In the genomic region with DNA sequence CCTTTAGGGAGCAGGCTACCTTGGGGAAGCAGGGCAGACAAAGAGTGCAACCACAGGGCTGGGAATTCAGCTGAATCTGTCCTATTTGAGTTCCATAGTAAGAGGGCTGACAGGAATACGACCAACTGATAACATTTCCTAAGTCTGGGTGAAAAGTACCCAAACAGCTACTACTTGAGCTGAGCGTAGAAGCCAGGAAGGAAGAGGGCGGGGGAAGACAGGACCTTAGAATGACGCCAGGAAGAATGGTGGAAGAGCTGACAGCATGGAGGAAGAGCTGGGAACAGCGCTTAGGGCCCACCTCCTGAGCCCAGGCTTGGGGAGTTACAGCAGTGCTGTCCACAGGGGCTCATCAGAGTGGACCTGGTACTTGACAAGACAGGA, we compare ENCODE assay signal across 11 cellular contexts. TPM values are rescaled to one million over a fixed set of nuclear protein-coding genes. Genes with fewer than 3 reads are reported as not detected.
DNase-seq lines count a peak whose midpoint lies in the region; ATAC-seq lines count a peak whose summit lies in the region.
"Had no signal": no experiment of that assay in that cellular context is flagged by ENCODE, and none has a peak within 500 bp of the region (broad histone marks: within the 10 kb centered on the region; RNA-seq: fewer than 3 reads in every experiment).

No MANE protein-coding gene starts in this region.

- no peaks in the 10 kb centered on the region for H3K9me3 ChIP-seq in right cardiac atrium (ENCODE audit: control insufficient read depth, low read length)
- H3K9me3 ChIP-seq: MG63 had no signal

- no peaks in the 10 kb centered on the region for H3K27me3 ChIP-seq in right cardiac atrium (ENCODE audit: control insufficient read depth, insufficient read depth)
- H3K27me3 ChIP-seq: MG63 had no signal

- in situ Hi-C loops in KBM-7 (cut with MboI; ENCODE audit: low pct_unique_long_range_greater_than_20kb, low sequenced_read_pairs): no loop called here

- peaks cover 28% of the 10 kb centered on the region for H3K36me3 Mint-ChIP-seq in activated CD8-positive, alpha-beta memory T cell treated with anti-CD3 and anti-CD28 coated beads, Interleukin-2, amount 10 ng/mL, durations not matched to agents 7 days and 5 days
- peaks cover 25% of the 10 kb centered on the region for H3K36me3 Mint-ChIP-seq in activated T-helper 1 cell treated with anti-CD3 and anti-CD28 coated beads, Interleukin-12 subunit alpha, Interleukin-12 subunit beta, Interleukin-2, Interleukin-4 antibody, amounts not matched to agents 30 ng/mL and 10 ng/mL and 1 ng/mL, durations not matched to agents 14 hours and 24 hours and 36 hours (ENCODE audit: low read depth)
- H3K36me3 Mint-ChIP-seq in stimulated activated naive B cell treated with anti-CD40 and anti-IgM and Interleukin-4, amounts not matched to agents 10 μg/mL and 1 μg/mL and 100 μg/mL, for 72 hours: peaks cover 20 to 34% of the 10 kb centered on the region in 2 donors

- no peak overlapping the region for H3K4me3 ChIP-seq in right cardiac atrium (ENCODE audit: low read length)
- H3K4me3 ChIP-seq: MG63 had no signal

- 33% methylated on average over 5 of the region's 5 CpGs for WGBS in right cardiac atrium

- DNase-seq in activated CD8-positive, alpha-beta memory T cell treated with anti-CD3 and anti-CD28 coated beads, Interleukin-2, amount 10 ng/mL, durations not matched to agents 7 days and 5 days: no peak
- no peak for DNase-seq in activated CD8-positive, alpha-beta memory T cell treated with anti-CD3 and anti-CD28 coated beads for 24 hours
- no peak for DNase-seq in activated T-helper 1 cell treated with anti-CD3 and anti-CD28 coated beads, Interleukin-12 subunit alpha, Interleukin-12 subunit beta, Interleukin-2, Interleukin-4 antibody, amounts not matched to agents 30 ng/mL and 10 ng/mL and 1 ng/mL, durations not matched to agents 14 hours and 24 hours and 36 hours (ENCODE audit: low spot score)
- DNase-seq in right cardiac atrium: peak in 1 of 3 donors; percentile 45
- DNase-seq in stimulated activated naive B cell treated with anti-CD40 and anti-IgM and Interleukin-4, amounts not matched to agents 10 μg/mL and 1 μg/mL and 100 μg/mL, for 72 hours: no peak
- DNase-seq in KBM-7: no peak
- DNase-seq in globus pallidus (ENCODE audit: low spot score): no peak
- DNase-seq: activated CD8-positive, alpha-beta memory T cell treated with anti-CD3 and anti-CD28 coated beads, Interleukin-2, amount 50 U/mL, for 48 hours; cortex of kidney; MG63 had no signal

- peaks cover 5% of the 10 kb centered on the region for H3K4me1 ChIP-seq in right cardiac atrium (ENCODE audit: control insufficient read depth, insufficient read depth, low read length)

- no peak overlapping the region for H3K4me3 Mint-ChIP-seq in activated CD8-positive, alpha-beta memory T cell treated with anti-CD3 and anti-CD28 coated beads, Interleukin-2, amount 10 ng/mL, durations not matched to agents 7 days and 5 days
- peak overlapping the region; percentile 54 for H3K4me3 Mint-ChIP-seq in activated T-helper 1 cell treated with anti-CD3 and anti-CD28 coated beads, Interleukin-12 subunit alpha, Interleukin-12 subunit beta, Interleukin-2, Interleukin-4 antibody, amounts not matched to agents 30 ng/mL and 10 ng/mL and 1 ng/mL, durations not matched to agents 14 hours and 24 hours and 36 hours
- H3K4me3 Mint-ChIP-seq in stimulated activated naive B cell treated with anti-CD40 and anti-IgM and Interleukin-4, amounts not matched to agents 10 μg/mL and 1 μg/mL and 100 μg/mL, for 72 hours: peak overlapping the region in 1 of 2 donors; percentile 4

- CTCF ChIA-PET in activated CD8-positive, alpha-beta memory T cell treated with anti-CD3 and anti-CD28 coated beads, Interleukin-2, amount 10 ng/mL, durations not matched to agents 7 days and 5 days (lab: Charles Lee): no interaction called here

- H3K27me3 Mint-ChIP-seq in activated CD8-positive, alpha-beta memory T cell treated with anti-CD3 and anti-CD28 coated beads, Interleukin-2, amount 10 ng/mL, durations not matched to agents 7 days and 5 days: no peaks in the 10 kb centered on the region
- no peaks in the 10 kb centered on the region for H3K27me3 Mint-ChIP-seq in activated T-helper 1 cell treated with anti-CD3 and anti-CD28 coated beads, Interleukin-12 subunit alpha, Interleukin-12 subunit beta, Interleukin-2, Interleukin-4 antibody, amounts not matched to agents 30 ng/mL and 10 ng/mL and 1 ng/mL, durations not matched to agents 14 hours and 24 hours and 36 hours (ENCODE audit: insufficient read depth)
- H3K27me3 Mint-ChIP-seq in stimulated activated naive B cell treated with anti-CD40 and anti-IgM and Interleukin-4, amounts not matched to agents 10 μg/mL and 1 μg/mL and 100 μg/mL, for 72 hours: no peaks in the 10 kb centered on the region

- intact Hi-C loops in activated T-helper 1 cell treated with anti-CD3 and anti-CD28 coated beads, Interleukin-12 subunit alpha, Interleukin-12 subunit beta, Interleukin-2, Interleukin-4 antibody, amounts not matched to agents 30 ng/mL and 10 ng/mL and 1 ng/mL, durations not matched to agents 14 hours and 24 hours and 36 hours (cut with micrococcal nuclease): no loop called here
- intact Hi-C loops in right cardiac atrium (cut with DNase I): loop anchor here in 1 of 4 donors (10.0 kb wide), 1 partner anchor 488 kb away; a partner anchor contains a TSS

- ATAC-seq in activated CD8-positive, alpha-beta memory T cell treated with anti-CD3 and anti-CD28 coated beads, Interleukin-2, amount 10 ng/mL, durations not matched to agents 7 days and 5 days: no peak
- ATAC-seq in right cardiac atrium: peak; percentile 78 to 86
- no peak for ATAC-seq in stimulated activated naive B cell treated with anti-CD40 and anti-IgM and Interleukin-4, amounts not matched to agents 10 μg/mL and 1 μg/mL and 100 μg/mL, for 72 hours (replicated peaks)
- ATAC-seq in HG02678 (IDR thresholded peaks at IDR 0.05; ENCODE audit: unreplicated experiment): no peak

- peak overlapping the region; percentile 31 for H3K27ac Mint-ChIP-seq in activated CD8-positive, alpha-beta memory T cell treated with anti-CD3 and anti-CD28 coated beads, Interleukin-2, amount 10 ng/mL, durations not matched to agents 7 days and 5 days
- peak overlapping the region; percentile 74 for H3K27ac Mint-ChIP-seq in activated T-helper 1 cell treated with anti-CD3 and anti-CD28 coated beads, Interleukin-12 subunit alpha, Interleukin-12 subunit beta, Interleukin-2, Interleukin-4 antibody, amounts not matched to agents 30 ng/mL and 10 ng/mL and 1 ng/mL, durations not matched to agents 14 hours and 24 hours and 36 hours
- H3K27ac Mint-ChIP-seq in stimulated activated naive B cell treated with anti-CD40 and anti-IgM and Interleukin-4, amounts not matched to agents 10 μg/mL and 1 μg/mL and 100 μg/mL, for 72 hours: peak overlapping the region; percentile 53

- no peak overlapping the region for H3K27ac ChIP-seq in right cardiac atrium (ENCODE audit: low read length)

- peaks cover 31% of the 10 kb centered on the region for H3K4me1 Mint-ChIP-seq in activated CD8-positive, alpha-beta memory T cell treated with anti-CD3 and anti-CD28 coated beads, Interleukin-2, amount 10 ng/mL, durations not matched to agents 7 days and 5 days
- H3K4me1 Mint-ChIP-seq in activated T-helper 1 cell treated with anti-CD3 and anti-CD28 coated beads, Interleukin-12 subunit alpha, Interleukin-12 subunit beta, Interleukin-2, Interleukin-4 antibody, amounts not matched to agents 30 ng/mL and 10 ng/mL and 1 ng/mL, durations not matched to agents 14 hours and 24 hours and 36 hours (ENCODE audit: low read depth): peaks cover 29% of the 10 kb centered on the region
- H3K4me1 Mint-ChIP-seq in stimulated activated naive B cell treated with anti-CD40 and anti-IgM and Interleukin-4, amounts not matched to agents 10 μg/mL and 1 μg/mL and 100 μg/mL, for 72 hours: peaks cover 10 to 24% of the 10 kb centered on the region in 2 donors

- H3K9me3 Mint-ChIP-seq in activated CD8-positive, alpha-beta memory T cell treated with anti-CD3 and anti-CD28 coated beads, Interleukin-2, amount 10 ng/mL, durations not matched to agents 7 days and 5 days (ENCODE audit: low read depth): no peaks in the 10 kb centered on the region
- H3K9me3 Mint-ChIP-seq in activated T-helper 1 cell treated with anti-CD3 and anti-CD28 coated beads, Interleukin-12 subunit alpha, Interleukin-12 subunit beta, Interleukin-2, Interleukin-4 antibody, amounts not matched to agents 30 ng/mL and 10 ng/mL and 1 ng/mL, durations not matched to agents 14 hours and 24 hours and 36 hours: no peaks in the 10 kb centered on the region
- peaks cover 3 to 4% of the 10 kb centered on the region in 2 donors for H3K9me3 Mint-ChIP-seq in stimulated activated naive B cell treated with anti-CD40 and anti-IgM and Interleukin-4, amounts not matched to agents 10 μg/mL and 1 μg/mL and 100 μg/mL, for 72 hours

RNA-seq across cellular contexts. Expression of a gene that starts 14.4 kb away (rescaled TPM):
- total RNA-seq in activated CD8-positive, alpha-beta memory T cell treated with anti-CD3 and anti-CD28 coated beads, Interleukin-2, amount 10 ng/mL, durations not matched to agents 7 days and 5 days: 10 to 100 TPM; 81.1 to 84.5 TPM
- 53.4 and 59.4 TPM in 2 replicates for total RNA-seq in activated T-helper 1 cell treated with anti-CD3 and anti-CD28 coated beads, Interleukin-12 subunit alpha, Interleukin-12 subunit beta, Interleukin-2, Interleukin-4 antibody, amounts not matched to agents 30 ng/mL and 10 ng/mL and 1 ng/mL, durations not matched to agents 14 hours and 24 hours and 36 hours
- total RNA-seq in right cardiac atrium: 10 to 100 TPM; 41.2 to 50.2 (median 45.2) TPM
- 34.9 TPM for polyA plus RNA-seq in right cardiac atrium

Comparison
In these comparisons a context has a peak if more than half of its experiments do, and no peak if none do; other contexts are left out.
1. ATAC-seq: peak in right cardiac atrium (2 of 2); none in activated CD8-positive, alpha-beta memory T cell treated with anti-CD3 and anti-CD28 coated beads, Interleukin-2, amount 10 ng/mL, durations not matched to agents 7 days and 5 days (single experiment), stimulated activated naive B cell treated with anti-CD40 and anti-IgM and Interleukin-4, amounts not matched to agents 10 μg/mL and 1 μg/mL and 100 μg/mL, for 72 hours (0 of 2) and HG02678 (single experiment).
2. Peak in every context shown above with its lines, with median percentiles within 50 percentile points of each other: H3K27ac Mint-ChIP-seq.